ENCODE assay signal across 9 cellular contexts in the genomic region with DNA sequence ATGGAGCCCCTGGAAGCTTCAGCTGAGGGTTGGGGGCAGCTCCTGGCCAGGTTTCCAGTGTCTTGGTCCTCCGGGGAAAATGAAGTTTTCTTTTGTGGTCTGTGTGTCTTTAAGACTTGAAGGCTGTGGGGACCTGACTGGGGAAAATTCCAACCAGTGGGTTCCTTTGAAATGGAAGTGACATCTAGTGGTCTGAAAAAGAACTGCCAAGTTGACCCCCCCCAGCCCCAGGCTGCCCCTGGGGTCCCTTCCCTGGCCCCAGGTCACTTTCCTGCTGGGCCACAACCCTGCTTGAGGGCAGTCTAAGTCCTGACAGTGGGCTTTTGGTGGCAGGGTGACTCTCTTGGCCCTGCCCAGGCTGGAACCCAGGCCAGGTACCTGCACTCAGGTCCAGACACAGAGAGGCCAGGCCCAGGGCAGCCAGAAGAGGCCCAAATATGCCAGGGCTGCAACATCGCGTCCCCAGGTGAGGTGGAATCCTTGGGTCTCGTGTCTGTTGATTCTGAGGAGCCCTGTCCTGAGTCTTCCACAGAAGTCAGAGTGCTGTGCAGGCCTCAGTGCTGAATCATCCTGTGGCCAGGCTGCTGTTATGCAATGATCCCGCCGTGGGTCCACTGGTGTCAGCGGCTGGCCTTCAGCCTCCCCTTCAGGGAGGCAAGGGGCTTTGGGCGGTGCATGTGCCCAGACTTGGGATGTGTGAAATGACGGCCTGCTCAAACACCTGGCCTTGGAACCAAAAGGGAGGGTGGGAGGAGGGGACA.
DNase-seq lines count a peak whose midpoint lies in the region; ATAC-seq, FAIRE-seq and TF ChIP-seq lines count a peak whose summit lies in the region.
"Had no signal": no experiment of that assay in that cellular context is flagged by ENCODE, and none has a peak within 500 bp of the region (broad histone marks: within the 10 kb centered on the region; RNA-seq: fewer than 3 reads in every experiment).

No MANE protein-coding gene starts in this region.

- CTCF ChIA-PET in A673 (lab: Charles Lee) (no interaction called here), OCI-LY7 (lab: Charles Lee; ENCODE audit: unreplicated experiment) (no interaction called here), endothelial cell of umbilical vein (lab: Charles Lee) (no interaction called here)

- no peaks in the 10 kb centered on the region for H3K9me3 Mint-ChIP-seq in nephron

- H3K4me2 ChIP-seq in OCI-LY7 (ENCODE audit: low read length) (no peak overlapping the region), endothelial cell of umbilical vein (ENCODE audit: insufficient read depth, low read length) (no peak overlapping the region)

- no peaks in the 10 kb centered on the region for H3K9me2 ChIP-seq in OCI-LY7 (ENCODE audit: insufficient read depth, low read length)

- DNase-seq in A673 (ENCODE audit: low spot score) (peak; percentile 59), GM10266 (ENCODE audit: extremely low spot score) (peak; percentile 56), OCI-LY7 (ENCODE audit: low spot score) (peak; percentile 47), endothelial cell of umbilical vein (ENCODE audit: low read depth, low spot score) (peak; percentile 31)

- H3K36me3 ChIP-seq in A673 (ENCODE audit: insufficient read depth, low read length, poor library complexity, severe bottlenecking): no peaks in the 10 kb centered on the region
- no peaks in the 10 kb centered on the region for H3K36me3 ChIP-seq in OCI-LY7 (ENCODE audit: insufficient read depth, low read length)
- H3K36me3 ChIP-seq in endothelial cell of umbilical vein (ENCODE audit: control insufficient read depth in 2 of 2, extremely low read depth in 1 of 2, insufficient read depth in 2 of 2, low read length in 2 of 2): no peaks in the 10 kb centered on the region
- H3K36me3 ChIP-seq: tibial artery had no signal

- TF ChIP-seq CTCF in A673 (conservative IDR thresholded peaks at IDR 0.05; ENCODE audit: low read depth, low read length) (peak; percentile 59), GM10266 (IDR thresholded peaks at IDR 0.05; ENCODE audit: control insufficient read depth, insufficient read depth, low read depth, missing control alignments) (peak; percentile 40), OCI-LY7 (conservative IDR thresholded peaks at IDR 0.05; ENCODE audit: low read length) (peak; percentile 73), endothelial cell of umbilical vein (IDR thresholded peaks at IDR 0.05; ENCODE audit: extremely low read depth in 1 of 2, insufficient read depth in 1 of 2, low read depth in 1 of 2, low read length in 2 of 2) (peak; percentile 28 to 58), nephron (IDR thresholded peaks at IDR 0.05; ENCODE audit: unreplicated experiment in 3 of 3) (peak; percentile 70 to 78 (median 76))

- intact Hi-C loops in A673 (cut with micrococcal nuclease; ENCODE audit: unreplicated experiment): no loop called here
- intact Hi-C loops in OCI-LY7 (cut with micrococcal nuclease; ENCODE audit: unreplicated experiment): loop anchor here (1.0 kb wide), 1 partner anchor 115 kb away; no protein-coding TSS in a partner anchor
- intact Hi-C loops in endothelial cell of umbilical vein (cut with micrococcal nuclease): loop anchor here (2.0 to 5.0 kb wide), 2 partner anchors 68 to 171 kb away; partner anchors contain the start of gene VEGFA

- no peak overlapping the region for H3K9ac ChIP-seq in endothelial cell of umbilical vein (replicated peaks; ENCODE audit: extremely low read depth, insufficient read depth, low read length)

- dilution Hi-C loops in endothelial cell of umbilical vein (cut with MboI; ENCODE audit: extremely low pct_ligation_motif_present, low sequenced_read_pairs): no loop called here

- H3K4me3 ChIP-seq in A673 (ENCODE audit: low read depth, low read length, poor library complexity, severe bottlenecking) (no peak overlapping the region), OCI-LY7 (ENCODE audit: low read depth, low read length, poor library complexity, severe bottlenecking) (no peak overlapping the region), endothelial cell of umbilical vein (replicated peaks in 1 of 3; ENCODE audit: insufficient read depth in 1 of 3, low read depth in 1 of 3, low read length in 3 of 3) (no peak overlapping the region)
- H3K4me3 ChIP-seq: tibial artery had no signal

- ATAC-seq in HG03095 (IDR thresholded peaks at IDR 0.05; ENCODE audit: unreplicated experiment): no peak
- ATAC-seq in HG03439 (IDR thresholded peaks at IDR 0.05; ENCODE audit: unreplicated experiment): no peak
- no peak for ATAC-seq in GM19452 (IDR thresholded peaks at IDR 0.05; ENCODE audit: unreplicated experiment)

- H4K20me1 ChIP-seq in OCI-LY7 (ENCODE audit: insufficient read depth, low read length) (no peaks in the 10 kb centered on the region), endothelial cell of umbilical vein (replicated peaks; ENCODE audit: control insufficient read depth, extremely low read depth, insufficient read depth, low read length) (no peaks in the 10 kb centered on the region)

- H3K4me1 Mint-ChIP-seq in nephron: peaks cover 40% of the 10 kb centered on the region

- TF ChIP-seq POLR2A in endothelial cell of umbilical vein (IDR thresholded peaks at IDR 0.05; ENCODE audit: low read depth, low read length): no peak

- peaks cover 10% of the 10 kb centered on the region for H3K27me3 Mint-ChIP-seq in nephron (ENCODE audit: low read depth)

- no peak for FAIRE-seq in endothelial cell of umbilical vein (lab: Jason Lieb, UNC)

- H3K27me3 ChIP-seq in A673 (replicated peaks; ENCODE audit: insufficient read depth, low read depth, low read length, poor library complexity) (no peaks in the 10 kb centered on the region), endothelial cell of umbilical vein (ENCODE audit: control insufficient read depth in 2 of 2, insufficient read depth in 2 of 2, low read length in 2 of 2) (peaks cover 4 to 10% of the 10 kb centered on the region in 2 experiments)

- H3K9me1 ChIP-seq in endothelial cell of umbilical vein (replicated peaks; ENCODE audit: control insufficient read depth, extremely low read depth, insufficient read depth, low read length): no peaks in the 10 kb centered on the region

- H3K79me2 ChIP-seq in OCI-LY7 (ENCODE audit: insufficient read depth, low read depth, low read length) (no peaks in the 10 kb centered on the region), endothelial cell of umbilical vein (ENCODE audit: control insufficient read depth, insufficient read depth, low read length) (no peaks in the 10 kb centered on the region)

- BruUV-seq in A673 (replicated peaks; lab: Mats Ljungman, UMichigan) (no TSS peak), OCI-LY7 (replicated peaks; lab: Mats Ljungman, UMichigan) (no TSS peak), endothelial cell of umbilical vein (replicated peaks; lab: Mats Ljungman, UMichigan) (no TSS peak)

- H3K4me1 ChIP-seq in A673 (ENCODE audit: insufficient read depth, low read length, poor library complexity, severe bottlenecking) (no peaks in the 10 kb centered on the region), OCI-LY7 (ENCODE audit: insufficient read depth, low read length, poor library complexity, severe bottlenecking) (no peaks in the 10 kb centered on the region), endothelial cell of umbilical vein (ENCODE audit: control insufficient read depth, extremely low read depth, insufficient read depth, low read length) (no peaks in the 10 kb centered on the region)
- H3K4me1 ChIP-seq: tibial artery had no signal

- H2AFZ ChIP-seq in OCI-LY7 (ENCODE audit: low read length) (no peak overlapping the region), endothelial cell of umbilical vein (ENCODE audit: low read depth, low read length) (no peak overlapping the region)

- peak overlapping the region; percentile 40 to 69 (median 63) for H3K4me3 Mint-ChIP-seq in nephron

- H3K27ac ChIP-seq in A673 (ENCODE audit: low read depth, low read length, poor library complexity, severe bottlenecking) (peak overlapping the region; percentile 27), OCI-LY7 (ENCODE audit: low read depth, low read length, poor library complexity, severe bottlenecking) (no peak overlapping the region), endothelial cell of umbilical vein (ENCODE audit: insufficient read depth, low read depth, low read length) (no peak overlapping the region)
- H3K27ac ChIP-seq: tibial artery had no signal

- H3K36me3 Mint-ChIP-seq in nephron (ENCODE audit: low read depth): no peaks in the 10 kb centered on the region

- H3K9me3 ChIP-seq in A673 (ENCODE audit: low read depth, low read length, poor library complexity, severe bottlenecking): no peaks in the 10 kb centered on the region
- no peaks in the 10 kb centered on the region for H3K9me3 ChIP-seq in OCI-LY7 (ENCODE audit: low read length)
- H3K9me3 ChIP-seq in endothelial cell of umbilical vein (replicated peaks; ENCODE audit: control insufficient read depth, insufficient read depth, low read length): no peaks in the 10 kb centered on the region
- H3K9me3 ChIP-seq: tibial artery had no signal

- H3K27ac Mint-ChIP-seq in nephron: peak overlapping the region; percentile 75 to 80 (median 77)

- POLR2A ChIA-PET in A673 (lab: Charles Lee; ENCODE audit: low non-redundant PET): no interaction called here
- POLR2A ChIA-PET in OCI-LY7 (lab: Charles Lee): no interaction called here
- POLR2A ChIA-PET in endothelial cell of umbilical vein (lab: Charles Lee): no interaction called here

TF ChIP-seq in endothelial cell of umbilical vein, 7 proteins besides CTCF, POLR2A, EP300 and RAD21:
- TF ChIP-seq MYC (IDR thresholded peaks at IDR 0.05; ENCODE audit: low read depth, low read length): no peak
- no peak for TF ChIP-seq FOS (IDR thresholded peaks at IDR 0.05; ENCODE audit: borderline replicate concordance, insufficient read depth, low read length)
- no peak for TF ChIP-seq EZH2 (IDR thresholded peaks at IDR 0.05; ENCODE audit: borderline replicate concordance, low read depth, low read length, severe bottlenecking)
